8 cellular contexts compared by ENCODE assay signal in genomic region chr1:198465201-198466144, GRCh38.
DNase-seq lines count a peak whose midpoint lies in the region; ATAC-seq and TF ChIP-seq lines count a peak whose summit lies in the region.

No MANE protein-coding gene starts in this region.

- H2AFZ ChIP-seq in SU-DHL-6 (ENCODE audit: low read depth, low read length, severe bottlenecking) (no peak overlapping the region), neural progenitor cell (replicated peaks) (no peak overlapping the region)

- H3K4me2 ChIP-seq in SU-DHL-6 (ENCODE audit: low read depth, low read length, poor library complexity, severe bottlenecking) (no peak overlapping the region), neural progenitor cell (no peak overlapping the region)

- no peak overlapping the region for H3K27ac Mint-ChIP-seq in neural progenitor cell

- ATAC-seq in GM21526 (IDR thresholded peaks at IDR 0.05; ENCODE audit: low FRiP score, unreplicated experiment) (peak; percentile 71), HG02852 (IDR thresholded peaks at IDR 0.05; ENCODE audit: unreplicated experiment) (no peak)

- no peak overlapping the region for H3K4me3 Mint-ChIP-seq in neural progenitor cell

- no peaks in the 10 kb centered on the region for H3K9me2 ChIP-seq in SU-DHL-6 (replicated peaks; ENCODE audit: insufficient read depth, low read length)

- H3K27me3 ChIP-seq in SU-DHL-6 (ENCODE audit: low read length) (no peaks in the 10 kb centered on the region), neural progenitor cell (no peaks in the 10 kb centered on the region)

- no peaks in the 10 kb centered on the region for H3K4me1 ChIP-seq in neural progenitor cell

- H4K20me1 ChIP-seq in SU-DHL-6 (ENCODE audit: low read depth, low read length) (no peaks in the 10 kb centered on the region), neural progenitor cell (ENCODE audit: low read depth) (no peaks in the 10 kb centered on the region)

- H3K27me3 Mint-ChIP-seq in neural progenitor cell (ENCODE audit: insufficient read depth, low read depth), result no peaks in the 10 kb centered on the region

- H3K27ac ChIP-seq in SU-DHL-6 (ENCODE audit: low read depth, low read length), result no peak overlapping the region
- no peak overlapping the region for H3K27ac ChIP-seq in neural progenitor cell

- no peaks in the 10 kb centered on the region for H3F3A ChIP-seq in SU-DHL-6 (ENCODE audit: insufficient read depth)
- H3F3A ChIP-seq in neural progenitor cell (ENCODE audit: low read depth), result no peaks in the 10 kb centered on the region

- H3K36me3 Mint-ChIP-seq in neural progenitor cell, result no peaks in the 10 kb centered on the region

- H3K36me3 ChIP-seq in SU-DHL-6 (ENCODE audit: low read length), result no peaks in the 10 kb centered on the region
- no peaks in the 10 kb centered on the region for H3K36me3 ChIP-seq in neural progenitor cell

- H3K4me3 ChIP-seq in SU-DHL-6 (ENCODE audit: insufficient read depth, low read length, poor library complexity, severe bottlenecking) (no peak overlapping the region), fibroblast of mammary gland (ENCODE audit: control insufficient read depth, low read depth, low read length) (no peak overlapping the region), neural progenitor cell (no peak overlapping the region)

- H3K9ac ChIP-seq in SU-DHL-6 (ENCODE audit: low read length) (no peak overlapping the region), neural progenitor cell (no peak overlapping the region)

- H3K9me3 ChIP-seq in SU-DHL-6 (ENCODE audit: insufficient read depth, low read length) (no peaks in the 10 kb centered on the region), neural progenitor cell (ENCODE audit: low read depth) (no peaks in the 10 kb centered on the region)

- peaks cover 9% of the 10 kb centered on the region for H3K4me1 Mint-ChIP-seq in neural progenitor cell

- peak; percentile 78 for DNase-seq in DMS53 (lab: John Stamatoyannopoulos, UW)
- DNase-seq in NCI-H1092 treated with DMSO at 0.1 percent for 48 hours (lab: John Stamatoyannopoulos, UW), result peak; percentile 60
- DNase-seq in fibroblast of mammary gland (ENCODE audit: low read depth), result peak; percentile 65
- DNase-seq in neural progenitor cell (ENCODE audit: low spot score), result peak; percentile 55
- DNase-seq in stimulated activated CD4-positive, alpha-beta T cell treated with anti-CD3 and anti-CD28 coated beads, Interleukin-15, amount 100 ng/mL, for 24 hours, result no peak

- H3K79me2 ChIP-seq in SU-DHL-6 (ENCODE audit: insufficient read depth, low read length) (no peaks in the 10 kb centered on the region), neural progenitor cell (ENCODE audit: low read depth) (no peaks in the 10 kb centered on the region)

- no peaks in the 10 kb centered on the region for H3K9me3 Mint-ChIP-seq in neural progenitor cell

- TF ChIP-seq CTCF in SU-DHL-6 (IDR thresholded peaks at IDR 0.05; ENCODE audit: insufficient read depth, low read length, poor library complexity, severe bottlenecking), result peak; percentile 50
- peak; percentile 68 for TF ChIP-seq CTCF in fibroblast of mammary gland (conservative IDR thresholded peaks at IDR 0.05; ENCODE audit: control insufficient read depth, insufficient read depth, low read depth, low read length)
- peak; percentile 74 for TF ChIP-seq CTCF in neural progenitor cell (IDR thresholded peaks at IDR 0.05)
